1 cellular context compared by ENCODE assay signal in genomic region chr7:2626498-2627117, GRCh38.
TF ChIP-seq lines count a peak whose summit lies in the region.

No MANE protein-coding gene starts in this region.

TF ChIP-seq in HepG2, 621 proteins besides CTCF, POLR2A, EP300 and RAD21 (continued from another document):
- TF ChIP-seq ZNF687 (CRISPR knock-in tag; IDR thresholded peaks at IDR 0.05) (peak; percentile 61), HDAC1 (CRISPR knock-in tag; IDR thresholded peaks at IDR 0.05) (no peak), RBFOX2 (IDR thresholded peaks at IDR 0.05; ENCODE audit: low read depth, low read length) (0 out of 2 replicates have a peak, but pooled peaks have one; percentile 21), THAP8 (CRISPR knock-in tag; IDR thresholded peaks at IDR 0.05; ENCODE audit: borderline replicate concordance) (no peak), ZNF768 (CRISPR knock-in tag; IDR thresholded peaks at IDR 0.05) (0 out of 2 replicates have a peak, but pooled peaks have one; percentile 13), NRL (CRISPR knock-in tag; IDR thresholded peaks at IDR 0.05; ENCODE audit: borderline replicate concordance) (no peak), SOX13 (IDR thresholded peaks at IDR 0.05) (no peak), SOX13 (CRISPR knock-in tag; conservative IDR thresholded peaks at IDR 0.05 in 1 of 2, IDR thresholded peaks at IDR 0.05 in 1 of 2) (0 out of 4 replicates have a peak, but pooled peaks of 1 of the 2 experiments have one; percentile 17), ZBTB38 (CRISPR knock-in tag; IDR thresholded peaks at IDR 0.05) (peak; percentile 69; the same call in 1 of the 2 replicates), ZFX (CRISPR knock-in tag; IDR thresholded peaks at IDR 0.05; ENCODE audit: low read depth) (peak; percentile 30), BORCS8-MEF2B (CRISPR knock-in tag; IDR thresholded peaks at IDR 0.05) (no peak), ZBTB21 (CRISPR knock-in tag; IDR thresholded peaks at IDR 0.05) (no peak)
- TF ChIP-seq, protein P1, sequence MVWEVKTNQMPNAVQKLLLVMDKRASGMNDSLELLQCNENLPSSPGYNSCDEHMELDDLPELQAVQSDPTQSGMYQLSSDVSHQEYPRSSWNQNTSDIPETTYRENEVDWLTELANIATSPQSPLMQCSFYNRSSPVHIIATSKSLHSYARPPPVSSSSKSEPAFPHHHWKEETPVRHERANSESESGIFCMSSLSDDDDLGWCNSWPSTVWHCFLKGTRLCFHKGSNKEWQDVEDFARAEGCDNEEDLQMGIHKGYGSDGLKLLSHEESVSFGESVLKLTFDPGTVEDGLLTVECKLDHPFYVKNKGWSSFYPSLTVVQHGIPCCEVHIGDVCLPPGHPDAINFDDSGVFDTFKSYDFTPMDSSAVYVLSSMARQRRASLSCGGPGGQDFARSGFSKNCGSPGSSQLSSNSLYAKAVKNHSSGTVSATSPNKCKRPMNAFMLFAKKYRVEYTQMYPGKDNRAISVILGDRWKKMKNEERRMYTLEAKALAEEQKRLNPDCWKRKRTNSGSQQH (CRISPR knock-in tag; IDR thresholded peaks at IDR 0.05; ENCODE audit: low read depth), result no peak
